12 cellular contexts compared by ENCODE assay signal in genomic region chr15:36831915-36832310, GRCh38.
DNase-seq lines count a peak whose midpoint lies in the region; ATAC-seq and TF ChIP-seq lines count a peak whose summit lies in the region.
"Had no signal": no experiment of that assay in that cellular context is flagged by ENCODE, and none has a peak within 500 bp of the region (broad histone marks: within the 10 kb centered on the region; RNA-seq: fewer than 3 reads in every experiment).

No MANE protein-coding gene starts in this region.

- peak; percentile 27 for DNase-seq in A172 (ENCODE audit: low spot score)
- peak in 1 of 2 experiments; percentile 42 for DNase-seq in PC-9
- no peak for DNase-seq in Peyer's patch
- no peak for DNase-seq in NK-92 treated with Interleukin-12 subunit alpha and Interleukin-12 subunit beta, amount 100 ng/mL, for 24 hours (lab: John Stamatoyannopoulos, UW)
- no peak for DNase-seq in CD8-positive, alpha-beta memory T cell
- DNase-seq in activated T-cell treated with anti-CD3 and anti-CD28 coated beads, Interleukin-2, amount 50 U/mL, for 72 hours = no peak
- DNase-seq: activated CD8-positive, alpha-beta T cell treated with anti-CD3 and anti-CD28 coated beads, Interleukin-2, amount 10 ng/mL, durations not matched to agents 7 days and 5 days; heart right ventricle had no signal

- H3K79me2 ChIP-seq in PC-9 (ENCODE audit: low read depth) = no peaks in the 10 kb centered on the region

- H3K4me1 ChIP-seq in PC-9 (replicated peaks; ENCODE audit: insufficient read depth) (peaks cover 18% of the 10 kb centered on the region), Peyer's patch (no peaks in the 10 kb centered on the region)
- no peaks in the 10 kb centered on the region for H3K4me1 ChIP-seq in CD8-positive, alpha-beta memory T cell (ENCODE audit: insufficient read depth, low read length)

- TF ChIP-seq CTCF in PC-9 (conservative IDR thresholded peaks at IDR 0.05) (no peak), Peyer's patch (IDR thresholded peaks at IDR 0.05) (no peak)

- H2AFZ ChIP-seq in PC-9 = 0 out of 2 replicates have a peak overlapping the region, but pooled peaks have one; percentile 27

- BruUV-seq in PC-9 (replicated peaks; lab: Mats Ljungman, UMichigan) = no TSS peak

- no peak for TF ChIP-seq POLR2A in Peyer's patch (IDR thresholded peaks at IDR 0.05)

- H3K4me3 ChIP-seq in PC-9 = no peak overlapping the region
- H3K4me3 ChIP-seq in Peyer's patch = no peak overlapping the region
- H3K4me3 ChIP-seq in CD8-positive, alpha-beta memory T cell (ENCODE audit: low read length) = no peak overlapping the region
- H3K4me3 ChIP-seq: cardiac muscle cell, heart right ventricle had no signal

- H3K36me3 Mint-ChIP-seq in CD8-positive, alpha-beta memory T cell = no peaks in the 10 kb centered on the region
- H3K36me3 Mint-ChIP-seq in activated T-cell treated with anti-CD3 and anti-CD28 coated beads, Interleukin-2, amount 50 U/mL, for 72 hours (ENCODE audit: insufficient read depth in 2 of 2) = no peaks in the 10 kb centered on the region
- H3K36me3 Mint-ChIP-seq: IgD-negative memory B cell had no signal

- CTCF ChIA-PET in PC-9 (lab: Charles Lee) = no interaction called here
- CTCF ChIA-PET in CD8-positive, alpha-beta memory T cell (lab: Charles Lee) = no interaction called here

- peak; percentile 33 for ATAC-seq in GM19351 (IDR thresholded peaks at IDR 0.05; ENCODE audit: unreplicated experiment)
- ATAC-seq in HG03103 (IDR thresholded peaks at IDR 0.05; ENCODE audit: low read depth, unreplicated experiment) = peak; percentile 24
- no peak for ATAC-seq in activated T-cell treated with anti-CD3 and anti-CD28 coated beads, Interleukin-2, amount 50 U/mL, for 72 hours (replicated peaks in 1 of 2)
- ATAC-seq: activated CD8-positive, alpha-beta T cell treated with anti-CD3 and anti-CD28 coated beads, Interleukin-2, amount 10 ng/mL, durations not matched to agents 7 days and 5 days; heart right ventricle had no signal

- H3K9me3 ChIP-seq in PC-9 (ENCODE audit: insufficient read depth, low read depth) (no peaks in the 10 kb centered on the region), Peyer's patch (no peaks in the 10 kb centered on the region)
- no peaks in the 10 kb centered on the region for H3K9me3 ChIP-seq in CD8-positive, alpha-beta memory T cell (ENCODE audit: low read length)
- H3K9me3 ChIP-seq: heart right ventricle had no signal

- H4K20me1 ChIP-seq in PC-9 (ENCODE audit: insufficient read depth) = no peaks in the 10 kb centered on the region

- POLR2A ChIA-PET in PC-9 (lab: Charles Lee; ENCODE audit: unreplicated experiment) = no interaction called here
- POLR2A ChIA-PET in CD8-positive, alpha-beta memory T cell (lab: Charles Lee) = no interaction called here

- intact Hi-C loops in PC-9 (cut with micrococcal nuclease; ENCODE audit: unreplicated experiment) = no loop called here

- no peak overlapping the region for H3K27ac Mint-ChIP-seq in CD8-positive, alpha-beta memory T cell
- no peak overlapping the region for H3K27ac Mint-ChIP-seq in activated T-cell treated with anti-CD3 and anti-CD28 coated beads, Interleukin-2, amount 50 U/mL, for 72 hours
- H3K27ac Mint-ChIP-seq: activated CD8-positive, alpha-beta T cell treated with anti-CD3 and anti-CD28 coated beads, Interleukin-2, amount 10 ng/mL, durations not matched to agents 7 days and 5 days; IgD-negative memory B cell had no signal

- H3K9me2 ChIP-seq in PC-9 (ENCODE audit: insufficient read depth) = no peaks in the 10 kb centered on the region

- H3K4me3 Mint-ChIP-seq in CD8-positive, alpha-beta memory T cell = no peak overlapping the region
- H3K4me3 Mint-ChIP-seq in activated T-cell treated with anti-CD3 and anti-CD28 coated beads, Interleukin-2, amount 50 U/mL, for 72 hours = no peak overlapping the region
- H3K4me3 Mint-ChIP-seq: activated CD8-positive, alpha-beta T cell treated with anti-CD3 and anti-CD28 coated beads, Interleukin-2, amount 10 ng/mL, durations not matched to agents 7 days and 5 days; IgD-negative memory B cell had no signal

- peaks cover 0 to 5% (median 2%) of the 10 kb centered on the region in 5 donors for H3K9me3 Mint-ChIP-seq in CD8-positive, alpha-beta memory T cell
- peaks cover 0 to 2% of the 10 kb centered on the region in 2 donors for H3K9me3 Mint-ChIP-seq in activated T-cell treated with anti-CD3 and anti-CD28 coated beads, Interleukin-2, amount 50 U/mL, for 72 hours

- peaks cover 14% of the 10 kb centered on the region for H3F3A ChIP-seq in PC-9 (ENCODE audit: insufficient read depth, low read depth)

- peak overlapping the region; percentile 6; the same call in 1 of the 2 replicates for H3K4me2 ChIP-seq in PC-9

- H3K4me1 Mint-ChIP-seq in CD8-positive, alpha-beta memory T cell = no peaks in the 10 kb centered on the region
- H3K4me1 Mint-ChIP-seq in activated T-cell treated with anti-CD3 and anti-CD28 coated beads, Interleukin-2, amount 50 U/mL, for 72 hours (ENCODE audit: low read depth) = no peaks in the 10 kb centered on the region

- peaks cover 2 to 8% of the 10 kb centered on the region in 2 donors for H3K27me3 Mint-ChIP-seq in CD8-positive, alpha-beta memory T cell
- peaks cover 20% of the 10 kb centered on the region for H3K27me3 Mint-ChIP-seq in activated T-cell treated with anti-CD3 and anti-CD28 coated beads, Interleukin-2, amount 50 U/mL, for 72 hours (ENCODE audit: low read depth)

- H3K27me3 ChIP-seq in PC-9 (ENCODE audit: insufficient read depth, low read depth) (no peaks in the 10 kb centered on the region), Peyer's patch (no peaks in the 10 kb centered on the region)
- no peaks in the 10 kb centered on the region for H3K27me3 ChIP-seq in CD8-positive, alpha-beta memory T cell (ENCODE audit: insufficient read depth, low read length, poor library complexity, severe bottlenecking)
- H3K27me3 ChIP-seq: cardiac muscle cell, heart right ventricle had no signal

- H3K27ac ChIP-seq in PC-9 = peak overlapping the region; percentile 82
- H3K27ac ChIP-seq in Peyer's patch = no peak overlapping the region
- no peak overlapping the region for H3K27ac ChIP-seq in CD8-positive, alpha-beta memory T cell (ENCODE audit: low read depth, low read length)
- H3K27ac ChIP-seq: heart right ventricle had no signal

- no peaks in the 10 kb centered on the region for H3K36me3 ChIP-seq in PC-9 (ENCODE audit: low read depth)
- H3K36me3 ChIP-seq in Peyer's patch = no peaks in the 10 kb centered on the region
- no peaks in the 10 kb centered on the region for H3K36me3 ChIP-seq in CD8-positive, alpha-beta memory T cell (ENCODE audit: insufficient read depth, low read length)
- H3K36me3 ChIP-seq: cardiac muscle cell, heart right ventricle had no signal

Comparison
In these comparisons a context has a peak if more than half of its experiments do, and no peak if none do; other contexts are left out.
1. ATAC-seq: peak in GM19351 (single experiment) and HG03103 (single experiment); none in activated T-cell treated with anti-CD3 and anti-CD28 coated beads, Interleukin-2, amount 50 U/mL, for 72 hours (0 of 2).